ENCODE assay signal across 10 cellular contexts in genomic region chr6:111973897-111974639, GRCh38.
DNase-seq lines count a peak whose midpoint lies in the region; ATAC-seq and TF ChIP-seq lines count a peak whose summit lies in the region.
"Had no signal": no experiment of that assay in that cellular context is flagged by ENCODE, and none has a peak within 500 bp of the region (broad histone marks: within the 10 kb centered on the region; RNA-seq: fewer than 3 reads in every experiment).

No MANE protein-coding gene starts in this region.

- DNase-seq in Daoy (ENCODE audit: low read depth) (peak; percentile 28), Peyer's patch (no peak), dermis blood vessel endothelial cell (peak; percentile 61), osteoblast (ENCODE audit: insufficient read length, low spot score, missing footprints) (no peak), endodermal cell (no peak), left colon (no peak), DMS153 treated with DMSO at 0.1 percent for 48 hours (lab: John Stamatoyannopoulos, UW; ENCODE audit: unreplicated experiment) (no peak)
- DNase-seq: NCI-H1417 had no signal

- H4K20me1 ChIP-seq in osteoblast (ENCODE audit: insufficient read depth, low read length) = no peaks in the 10 kb centered on the region

- TF ChIP-seq POLR2A in Peyer's patch (IDR thresholded peaks at IDR 0.05) = no peak

- H3K4me3 ChIP-seq in Peyer's patch (no peak overlapping the region), osteoblast (ENCODE audit: insufficient read depth, low read length) (peak overlapping the region; percentile 5), endodermal cell (ENCODE audit: low read length) (no peak overlapping the region)

- H3K27ac Mint-ChIP-seq in endodermal cell = no peak overlapping the region

- H3K27ac ChIP-seq in Peyer's patch (peak overlapping the region in 3 of 4 donors; percentile 26 to 61 (median 58)), osteoblast (ENCODE audit: low read depth, low read length) (peak overlapping the region; percentile 99), endodermal cell (ENCODE audit: low read depth, low read length) (no peak overlapping the region)

- H3K79me2 ChIP-seq in osteoblast (ENCODE audit: insufficient read depth, low read length) = no peaks in the 10 kb centered on the region

- TF ChIP-seq CTCF in Peyer's patch (IDR thresholded peaks at IDR 0.05) (no peak), osteoblast (IDR thresholded peaks at IDR 0.05; ENCODE audit: extremely low read depth, low read depth, low read length) (no peak), endodermal cell (conservative IDR thresholded peaks at IDR 0.05) (no peak)

- no peaks in the 10 kb centered on the region for H3K27me3 ChIP-seq in Peyer's patch
- no peaks in the 10 kb centered on the region for H3K27me3 ChIP-seq in osteoblast (ENCODE audit: insufficient read depth, low read length)
- H3K27me3 ChIP-seq in endodermal cell (ENCODE audit: control insufficient read depth, insufficient read depth, low read length, poor library complexity, severe bottlenecking) = peaks cover 3% of the 10 kb centered on the region

- H3K9me3 ChIP-seq in Peyer's patch (no peaks in the 10 kb centered on the region), osteoblast (ENCODE audit: low read depth, low read length) (no peaks in the 10 kb centered on the region), endodermal cell (ENCODE audit: control insufficient read depth, low read length) (no peaks in the 10 kb centered on the region)
- H3K9me3 ChIP-seq: tibial artery had no signal

- no peaks in the 10 kb centered on the region for H3K36me3 Mint-ChIP-seq in endodermal cell (ENCODE audit: low read depth)

- H3K9me3 Mint-ChIP-seq in endodermal cell = no peaks in the 10 kb centered on the region

- H3K4me1 Mint-ChIP-seq in endodermal cell = peaks cover 5% of the 10 kb centered on the region

- intact Hi-C loops in left colon (cut with DNase I, micrococcal nuclease) = no loop called here

- H3K4me2 ChIP-seq in osteoblast (ENCODE audit: insufficient read depth, low read length) = peak overlapping the region; percentile 77

- ATAC-seq in HG02759 (IDR thresholded peaks at IDR 0.05; ENCODE audit: unreplicated experiment) (no peak), left colon (no peak)

- H3K4me1 ChIP-seq in Peyer's patch (no peaks in the 10 kb centered on the region), osteoblast (ENCODE audit: insufficient read depth, low read length) (peaks cover 37% of the 10 kb centered on the region), endodermal cell (ENCODE audit: control insufficient read depth, insufficient read depth, low read length) (no peaks in the 10 kb centered on the region)

- H3K4me3 Mint-ChIP-seq in endodermal cell = no peak overlapping the region

- H3K9ac ChIP-seq in endodermal cell (ENCODE audit: extremely low read depth, low read length, poor library complexity, severe bottlenecking) = no peak overlapping the region

- H2AFZ ChIP-seq in osteoblast (ENCODE audit: low read length) = no peak overlapping the region

- no peaks in the 10 kb centered on the region for H3K36me3 ChIP-seq in Peyer's patch
- H3K36me3 ChIP-seq in osteoblast (ENCODE audit: insufficient read depth, low read length) = no peaks in the 10 kb centered on the region
- H3K36me3 ChIP-seq in endodermal cell (ENCODE audit: control insufficient read depth, insufficient read depth, low read length) = no peaks in the 10 kb centered on the region
- H3K36me3 ChIP-seq: tibial artery had no signal

- 90 to 96% methylated on average over 2 to 5 of the region's 5 CpGs for WGBS in endodermal cell (ENCODE audit: insufficient coverage in 1 of 2, insufficient read length in 1 of 2), 2 experiments

- peaks cover 7% of the 10 kb centered on the region for H3K27me3 Mint-ChIP-seq in endodermal cell (ENCODE audit: insufficient read depth)

Comparison
In these comparisons a context has a peak if more than half of its experiments do, and no peak if none do; other contexts are left out.
1. DNase-seq: peak in Daoy (single experiment) and dermis blood vessel endothelial cell (single experiment); none in Peyer's patch (0 of 3), osteoblast (single experiment), endodermal cell (single experiment), left colon (0 of 2) and DMS153 treated with DMSO at 0.1 percent for 48 hours (single experiment).